Comparison of ENCODE assay signal across 2 cellular contexts in the genomic region with DNA sequence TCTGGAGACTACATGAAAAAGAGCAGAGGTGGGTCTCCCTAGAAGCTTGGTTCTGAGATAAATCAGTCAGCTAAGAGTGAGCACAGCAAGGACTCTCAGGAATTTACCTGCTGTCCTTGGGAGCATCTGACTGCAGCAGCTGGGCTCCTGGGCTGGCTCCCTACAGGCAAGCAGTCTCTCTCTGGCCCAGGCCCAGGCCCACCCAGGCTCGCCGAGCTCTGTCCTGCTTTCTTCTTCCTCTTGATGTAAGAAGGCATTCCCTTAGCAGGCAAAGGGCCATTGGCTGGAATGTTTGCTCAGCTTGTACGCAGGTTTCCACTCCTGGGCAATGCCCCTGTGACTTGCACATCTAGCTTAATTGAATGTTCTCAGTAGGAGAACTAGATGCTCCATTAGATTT.
TF ChIP-seq lines count a peak whose summit lies in the region.

No MANE protein-coding gene starts in this region.

TF ChIP-seq in GM23338, 12 proteins besides CTCF, POLR2A, EP300 and RAD21:
- TF ChIP-seq JUNB (IDR thresholded peaks at IDR 0.05; ENCODE audit: unreplicated experiment) = no peak
TF ChIP-seq in GM23338: peak in this region for 0.

TF ChIP-seq in K562, 482 proteins besides CTCF, POLR2A, EP300 and RAD21:
- TF ChIP-seq ETS2 (tag; IDR thresholded peaks at IDR 0.05; ENCODE audit: borderline replicate concordance, poor library complexity, severe bottlenecking) = no peak
- TF ChIP-seq YBX1 (IDR thresholded peaks at IDR 0.05) = no peak
- TF ChIP-seq, protein P1, sequence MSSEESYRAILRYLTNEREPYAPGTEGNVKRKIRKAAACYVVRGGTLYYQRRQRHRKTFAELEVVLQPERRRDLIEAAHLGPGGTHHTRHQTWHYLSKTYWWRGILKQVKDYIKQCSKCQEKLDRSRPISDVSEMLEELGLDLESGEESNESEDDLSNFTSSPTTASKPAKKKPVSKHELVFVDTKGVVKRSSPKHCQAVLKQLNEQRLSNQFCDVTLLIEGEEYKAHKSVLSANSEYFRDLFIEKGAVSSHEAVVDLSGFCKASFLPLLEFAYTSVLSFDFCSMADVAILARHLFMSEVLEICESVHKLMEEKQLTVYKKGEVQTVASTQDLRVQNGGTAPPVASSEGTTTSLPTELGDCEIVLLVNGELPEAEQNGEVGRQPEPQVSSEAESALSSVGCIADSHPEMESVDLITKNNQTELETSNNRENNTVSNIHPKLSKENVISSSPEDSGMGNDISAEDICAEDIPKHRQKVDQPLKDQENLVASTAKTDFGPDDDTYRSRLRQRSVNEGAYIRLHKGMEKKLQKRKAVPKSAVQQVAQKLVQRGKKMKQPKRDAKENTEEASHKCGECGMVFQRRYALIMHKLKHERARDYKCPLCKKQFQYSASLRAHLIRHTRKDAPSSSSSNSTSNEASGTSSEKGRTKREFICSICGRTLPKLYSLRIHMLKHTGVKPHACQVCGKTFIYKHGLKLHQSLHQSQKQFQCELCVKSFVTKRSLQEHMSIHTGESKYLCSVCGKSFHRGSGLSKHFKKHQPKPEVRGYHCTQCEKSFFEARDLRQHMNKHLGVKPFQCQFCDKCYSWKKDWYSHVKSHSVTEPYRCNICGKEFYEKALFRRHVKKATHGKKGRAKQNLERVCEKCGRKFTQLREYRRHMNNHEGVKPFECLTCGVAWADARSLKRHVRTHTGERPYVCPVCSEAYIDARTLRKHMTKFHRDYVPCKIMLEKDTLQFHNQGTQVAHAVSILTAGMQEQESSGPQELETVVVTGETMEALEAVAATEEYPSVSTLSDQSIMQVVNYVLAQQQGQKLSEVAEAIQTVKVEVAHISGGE (CRISPR knock-in tag; IDR thresholded peaks at IDR 0.05) = no peak
- no peak for TF ChIP-seq IRF2 (CRISPR knock-in tag; IDR thresholded peaks at IDR 0.05)
- no peak for TF ChIP-seq ZNF3 (CRISPR knock-in tag; IDR thresholded peaks at IDR 0.05)
TF ChIP-seq in K562: peak in this region for 0.
